ENCODE assay signal across 23 cellular contexts in genomic region chr2:82848285-82848684, GRCh38.
"Had no signal": no experiment of that assay in that cellular context is flagged by ENCODE, and none has a peak within 500 bp of the region (broad histone marks: within the 10 kb centered on the region; RNA-seq: fewer than 3 reads in every experiment).

No MANE protein-coding gene starts in this region.

- H3K9me3 Mint-ChIP-seq: dendritic cell treated with granulocyte-macrophage colony-stimulating factor and Interleukin-4, amounts not matched to agents 40 ng/mL and 50 ng/mL, for 4 days; endodermal cell had no signal

- DNase-seq: colonic mucosa; cortex of kidney; dermis blood vessel endothelial cell; dorsolateral prefrontal cortex; effector CD4-positive, alpha-beta T cell; effector CD8-positive, alpha-beta T cell; effector memory CD4-positive, alpha-beta T cell; effector memory CD8-positive, alpha-beta T cell; endodermal cell; esophagus squamous epithelium; foreskin fibroblast; foreskin keratinocyte; foreskin melanocyte; gastrocnemius medialis; glutamatergic neuron; head of caudate nucleus; heart left ventricle; heart right ventricle had no signal

- H3K4me3 ChIP-seq: colonic mucosa, coronary artery, dorsolateral prefrontal cortex, esophagus muscularis mucosa, esophagus squamous epithelium, gastrocnemius medialis, gastroesophageal sphincter, heart left ventricle, heart right ventricle had no signal

- H3K36me3 ChIP-seq: colonic mucosa, esophagus muscularis mucosa, esophagus squamous epithelium, gastrocnemius medialis, gastroesophageal sphincter, heart left ventricle, heart right ventricle had no signal

- H3K4me1 Mint-ChIP-seq: endodermal cell had no signal

- H3K4me1 ChIP-seq: colonic mucosa, esophagus muscularis mucosa, esophagus squamous epithelium, foreskin keratinocyte, gastrocnemius medialis, gastroesophageal sphincter, heart left ventricle, heart right ventricle had no signal

- H3K27me3 Mint-ChIP-seq: effector memory CD8-positive, alpha-beta T cell had no signal

- H3K27ac ChIP-seq: colonic mucosa, coronary artery, dorsolateral prefrontal cortex, epithelial cell of prostate, esophagus muscularis mucosa, esophagus squamous epithelium, foreskin keratinocyte, gastrocnemius medialis, gastroesophageal sphincter, heart left ventricle, heart right ventricle had no signal

- H3K4me3 Mint-ChIP-seq: dendritic cell treated with granulocyte-macrophage colony-stimulating factor and Interleukin-4, amounts not matched to agents 40 ng/mL and 50 ng/mL, for 4 days; effector memory CD8-positive, alpha-beta T cell; endodermal cell had no signal

- H3K27ac Mint-ChIP-seq: dendritic cell treated with granulocyte-macrophage colony-stimulating factor and Interleukin-4, amounts not matched to agents 40 ng/mL and 50 ng/mL, for 4 days; effector memory CD8-positive, alpha-beta T cell; endodermal cell had no signal
